ENCODE assay signal across 13 cellular contexts in genomic region chr14:104393199-104393897, GRCh38.
DNase-seq lines count a peak whose midpoint lies in the region; ATAC-seq and TF ChIP-seq lines count a peak whose summit lies in the region.
"Had no signal": no experiment of that assay in that cellular context is flagged by ENCODE, and none has a peak within 500 bp of the region (broad histone marks: within the 10 kb centered on the region; RNA-seq: fewer than 3 reads in every experiment).

No MANE protein-coding gene starts in this region.

- no peak overlapping the region for H3K27ac Mint-ChIP-seq in activated naive CD8-positive, alpha-beta T cell
- no peak overlapping the region for H3K27ac Mint-ChIP-seq in activated naive CD8-positive, alpha-beta T cell treated with anti-CD3 and anti-CD28 coated beads, Interleukin-2, amount 50 U/mL, for 24 hours
- peak overlapping the region; percentile 90 for H3K27ac Mint-ChIP-seq in central memory CD8-positive, alpha-beta T cell (ENCODE audit: low read depth)
- H3K27ac Mint-ChIP-seq: endodermal cell had no signal

- no peaks in the 10 kb centered on the region for H3K27me3 ChIP-seq in aorta (ENCODE audit: control insufficient read depth in 1 of 2, insufficient read depth in 2 of 2, low read length in 1 of 2)
- no peaks in the 10 kb centered on the region for H3K27me3 ChIP-seq in WERI-Rb-1 (ENCODE audit: insufficient read depth, low read depth, severe bottlenecking)
- H3K27me3 ChIP-seq: SJSA1 had no signal

- peaks cover 5% of the 10 kb centered on the region for H3K36me3 Mint-ChIP-seq in activated naive CD8-positive, alpha-beta T cell
- H3K36me3 Mint-ChIP-seq in activated naive CD8-positive, alpha-beta T cell treated with anti-CD3 and anti-CD28 coated beads, Interleukin-2, amount 50 U/mL, for 24 hours (ENCODE audit: low read depth), result no peaks in the 10 kb centered on the region
- peaks cover 5% of the 10 kb centered on the region for H3K36me3 Mint-ChIP-seq in central memory CD8-positive, alpha-beta T cell (ENCODE audit: insufficient read depth)

- H3K4me1 ChIP-seq in aorta (ENCODE audit: control insufficient read depth in 1 of 2, insufficient read depth in 2 of 2, low read length in 2 of 2), result no peaks in the 10 kb centered on the region
- H3K4me1 ChIP-seq: SJSA1 had no signal

- intact Hi-C loops in aorta (cut with DNase I), result no loop called here

- peak overlapping the region; percentile 77 for H3K4me3 Mint-ChIP-seq in activated naive CD8-positive, alpha-beta T cell
- no peak overlapping the region for H3K4me3 Mint-ChIP-seq in activated naive CD8-positive, alpha-beta T cell treated with anti-CD3 and anti-CD28 coated beads, Interleukin-2, amount 50 U/mL, for 24 hours
- peak overlapping the region; percentile 72 for H3K4me3 Mint-ChIP-seq in central memory CD8-positive, alpha-beta T cell
- H3K4me3 Mint-ChIP-seq: endodermal cell had no signal

- H3K36me3 ChIP-seq in aorta (ENCODE audit: control insufficient read depth in 1 of 2, insufficient read depth in 2 of 2, low read length in 1 of 2) (no peaks in the 10 kb centered on the region), WERI-Rb-1 (no peaks in the 10 kb centered on the region)
- H3K36me3 ChIP-seq: SJSA1 had no signal

- H3K27ac ChIP-seq in aorta (ENCODE audit: low read depth in 1 of 2, low read length in 2 of 2) (no peak overlapping the region), WERI-Rb-1 (no peak overlapping the region)
- H3K27ac ChIP-seq: SJSA1 had no signal

- WGBS in aorta, 2 donors, result 88 to 89% methylated on average over 18 of the region's 18 CpGs

- peaks cover 4% of the 10 kb centered on the region for H3K9me3 ChIP-seq in aorta (ENCODE audit: control insufficient read depth, low read length)
- no peaks in the 10 kb centered on the region for H3K9me3 ChIP-seq in WERI-Rb-1 (ENCODE audit: severe bottlenecking)

- no peak overlapping the region for H3K4me3 ChIP-seq in aorta (ENCODE audit: low read length in 2 of 2)
- no peak overlapping the region for H3K4me3 ChIP-seq in WERI-Rb-1 (ENCODE audit: low read depth, low read length)
- H3K4me3 ChIP-seq: SJSA1 had no signal

- peaks cover 6% of the 10 kb centered on the region for H3K9me3 Mint-ChIP-seq in activated naive CD8-positive, alpha-beta T cell (ENCODE audit: low read depth)
- peaks cover 11% of the 10 kb centered on the region for H3K9me3 Mint-ChIP-seq in activated naive CD8-positive, alpha-beta T cell treated with anti-CD3 and anti-CD28 coated beads, Interleukin-2, amount 50 U/mL, for 24 hours
- peaks cover 7% of the 10 kb centered on the region for H3K9me3 Mint-ChIP-seq in central memory CD8-positive, alpha-beta T cell

- no peaks in the 10 kb centered on the region for H3K27me3 Mint-ChIP-seq in activated naive CD8-positive, alpha-beta T cell
- H3K27me3 Mint-ChIP-seq in activated naive CD8-positive, alpha-beta T cell treated with anti-CD3 and anti-CD28 coated beads, Interleukin-2, amount 50 U/mL, for 24 hours, result no peaks in the 10 kb centered on the region
- no peaks in the 10 kb centered on the region for H3K27me3 Mint-ChIP-seq in central memory CD8-positive, alpha-beta T cell

- TF ChIP-seq CTCF in WERI-Rb-1 (IDR thresholded peaks at IDR 0.05; ENCODE audit: low read depth, low read length), result no peak

- DNase-seq in activated naive CD8-positive, alpha-beta T cell treated with anti-CD3 and anti-CD28 coated beads, Interleukin-2, amount 50 U/mL, for 24 hours, result no peak
- DNase-seq in central memory CD8-positive, alpha-beta T cell (ENCODE audit: low spot score in 2 of 2), result peak in 1 of 2 donors; percentile 13
- DNase-seq in mucosa of gallbladder (ENCODE audit: low spot score) (peak; percentile 8), aorta (peak; percentile 40 to 70), NCI-H345 (lab: John Stamatoyannopoulos, UW) (no peak), WERI-Rb-1 (no peak), EL (no peak)
- DNase-seq: endodermal cell, NCI-H1436, NCI-H526 treated with DMSO at 0.1 percent for 48 hours, nucleus accumbens had no signal

- ATAC-seq in activated naive CD8-positive, alpha-beta T cell treated with anti-CD3 and anti-CD28 coated beads, Interleukin-2, amount 50 U/mL, for 24 hours, result no peak
- no peak for ATAC-seq in central memory CD8-positive, alpha-beta T cell (replicated peaks; ENCODE audit: extremely low read depth, poor library complexity, severe bottlenecking)
- ATAC-seq in aorta (ENCODE audit: low FRiP score), result no peak

- peaks cover 67% of the 10 kb centered on the region for H3K4me1 Mint-ChIP-seq in activated naive CD8-positive, alpha-beta T cell (ENCODE audit: low read depth)
- H3K4me1 Mint-ChIP-seq in activated naive CD8-positive, alpha-beta T cell treated with anti-CD3 and anti-CD28 coated beads, Interleukin-2, amount 50 U/mL, for 24 hours, result peaks cover 67% of the 10 kb centered on the region
- peaks cover 49% of the 10 kb centered on the region for H3K4me1 Mint-ChIP-seq in central memory CD8-positive, alpha-beta T cell

Comparison
In these comparisons a context has a peak if more than half of its experiments do, and no peak if none do; other contexts are left out.
1. DNase-seq: peak in mucosa of gallbladder (single experiment) and aorta (2 of 2); none in activated naive CD8-positive, alpha-beta T cell treated with anti-CD3 and anti-CD28 coated beads, Interleukin-2, amount 50 U/mL, for 24 hours (single experiment), NCI-H345 (single experiment), WERI-Rb-1 (single experiment) and EL (single experiment).